31 cellular contexts compared by ENCODE assay signal in the genomic region with DNA sequence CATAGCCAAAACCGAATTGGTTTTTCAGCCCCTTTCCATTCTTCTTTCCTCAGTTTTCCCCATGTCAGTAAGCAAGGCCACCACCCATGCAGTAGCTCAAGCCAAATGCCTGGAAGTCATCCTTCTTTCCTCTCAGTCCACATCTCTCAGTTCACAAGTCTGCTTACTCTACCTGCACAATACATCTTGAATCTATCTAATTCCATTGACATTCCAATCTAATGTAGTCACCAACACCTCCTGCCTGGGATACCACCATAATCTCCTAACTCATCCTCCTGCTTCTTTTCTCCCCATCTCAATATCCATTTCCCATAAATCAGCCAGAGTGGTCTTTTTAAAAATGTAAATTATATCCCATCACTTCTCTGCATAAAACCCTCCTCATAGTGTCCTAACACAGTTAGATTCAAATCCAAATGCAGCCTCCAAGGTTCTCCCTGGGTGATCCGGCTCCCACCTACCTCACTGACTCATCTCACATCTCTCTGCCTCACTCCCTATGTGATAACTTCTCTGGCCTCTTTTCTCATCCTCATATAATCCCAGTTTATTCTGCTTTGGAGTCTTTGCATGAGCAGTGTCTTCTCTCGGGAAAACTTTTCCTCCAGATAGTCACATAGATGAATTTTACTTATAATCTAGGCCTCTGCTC. TPM values are rescaled to one million over a fixed set of nuclear protein-coding genes. Genes with fewer than 3 reads are reported as not detected.
"Had no signal": no experiment of that assay in that cellular context is flagged by ENCODE, and none has a peak within 500 bp of the region (broad histone marks: within the 10 kb centered on the region; RNA-seq: fewer than 3 reads in every experiment).

No MANE protein-coding gene starts in this region.

- H3K27ac ChIP-seq: colonic mucosa, esophagus squamous epithelium, heart right ventricle, neural progenitor cell, parathyroid adenoma, right atrium auricular region, stomach, thyroid gland had no signal

- H3K4me1 Mint-ChIP-seq: naive thymus-derived CD4-positive, alpha-beta T cell; nephron; neural progenitor cell; stimulated activated effector memory CD8-positive, alpha-beta T cell treated with anti-CD3 and anti-CD28 coated beads, Interleukin-12 subunit alpha, Interleukin-12 subunit beta, amount 100 ng/mL, for 72 hours had no signal

- DNase-seq: colonic mucosa; effector memory CD4-positive, alpha-beta T cell; erythroblast; esophagus squamous epithelium; foreskin melanocyte; glutamatergic neuron; heart right ventricle; hippocampal formation; mesenchymal stem cell; midbrain; naive thymus-derived CD4-positive, alpha-beta T cell; stimulated activated CD4-positive, alpha-beta T cell treated with anti-CD3 and anti-CD28 coated beads, Interleukin-2, amount 100 ng/mL, for 24 hours; stimulated activated CD4-positive, alpha-beta T cell treated with anti-CD3 and anti-CD28 coated beads, Interleukin-4, amount 100 ng/mL, for 24 hours; stimulated activated naive CD4-positive, alpha-beta T cell treated with Interleukin-2 at 50 U/mL for 16 hours; stomach; thyroid gland; trophoblast cell had no signal

- H3K9ac ChIP-seq: neural progenitor cell, parathyroid adenoma had no signal

- H3K4me3 ChIP-seq: colonic mucosa, esophagus squamous epithelium, heart right ventricle, neural progenitor cell, right atrium auricular region, stomach, thyroid gland had no signal

- H3K4me1 ChIP-seq: colonic mucosa, esophagus squamous epithelium, heart right ventricle, neural progenitor cell, parathyroid adenoma, right atrium auricular region, stomach, thyroid gland had no signal

- H3K36me3 Mint-ChIP-seq: naive thymus-derived CD4-positive, alpha-beta T cell; neural progenitor cell; stimulated activated effector memory CD8-positive, alpha-beta T cell treated with anti-CD3 and anti-CD28 coated beads, Interleukin-12 subunit alpha, Interleukin-12 subunit beta, amount 100 ng/mL, for 72 hours had no signal

- FAIRE-seq: endometrium, islet of Langerhans had no signal

- H3K36me3 ChIP-seq: colonic mucosa, esophagus squamous epithelium, heart right ventricle, neural progenitor cell, right atrium auricular region, stomach, thyroid gland had no signal

- H3K27me3 ChIP-seq: colonic mucosa, esophagus squamous epithelium, heart right ventricle, neural progenitor cell, right atrium auricular region, stomach, thyroid gland had no signal

- H3K27me3 Mint-ChIP-seq: dendritic cell treated with granulocyte-macrophage colony-stimulating factor and Interleukin-4, amounts not matched to agents 40 ng/mL and 50 ng/mL, for 4 days; naive thymus-derived CD4-positive, alpha-beta T cell; progenitor cell of endocrine pancreas had no signal

- H3K27ac Mint-ChIP-seq: dendritic cell treated with granulocyte-macrophage colony-stimulating factor and Interleukin-4, amounts not matched to agents 40 ng/mL and 50 ng/mL, for 4 days; naive thymus-derived CD4-positive, alpha-beta T cell; nephron; neural progenitor cell; progenitor cell of endocrine pancreas; stimulated activated effector memory CD8-positive, alpha-beta T cell treated with anti-CD3 and anti-CD28 coated beads, Interleukin-12 subunit alpha, Interleukin-12 subunit beta, amount 100 ng/mL, for 72 hours had no signal

- H3K9me3 Mint-ChIP-seq: nephron, neural progenitor cell had no signal

- H3K4me3 Mint-ChIP-seq: dendritic cell treated with granulocyte-macrophage colony-stimulating factor and Interleukin-4, amounts not matched to agents 40 ng/mL and 50 ng/mL, for 4 days; naive thymus-derived CD4-positive, alpha-beta T cell; nephron; neural progenitor cell; stimulated activated effector memory CD8-positive, alpha-beta T cell treated with anti-CD3 and anti-CD28 coated beads, Interleukin-12 subunit alpha, Interleukin-12 subunit beta, amount 100 ng/mL, for 72 hours had no signal

- H3K9me3 ChIP-seq: colonic mucosa, esophagus squamous epithelium, right atrium auricular region, stomach, thyroid gland had no signal

RNA-seq across cellular contexts. Expression of gene KCNIP4, which starts 26.9 kb away (rescaled TPM):
- total RNA-seq: chondrocyte; lower leg skin; lung microvascular endothelial cell; naive thymus-derived CD4-positive, alpha-beta T cell; osteoblast; right atrium auricular region; sciatic nerve had no signal
- polyA plus RNA-seq: heart right ventricle had no signal
